Comparison of ENCODE assay signal across 16 cellular contexts in genomic region chr19:1042689-1043511, GRCh38. TPM values are rescaled to one million over a fixed set of nuclear protein-coding genes. Genes with fewer than 3 reads are reported as not detected.
DNase-seq lines count a peak whose midpoint lies in the region; ATAC-seq, FAIRE-seq and TF ChIP-seq lines count a peak whose summit lies in the region.
"Had no signal": no experiment of that assay in that cellular context is flagged by ENCODE, and none has a peak within 500 bp of the region (broad histone marks: within the 10 kb centered on the region; RNA-seq: fewer than 3 reads in every experiment).

No MANE protein-coding gene starts in this region.

- TF ChIP-seq EP300 in A549 (IDR thresholded peaks at IDR 0.05): no peak

- no peak for TF ChIP-seq CTCF in A549 (IDR thresholded peaks at IDR 0.05)
- TF ChIP-seq CTCF in RWPE1 (conservative IDR thresholded peaks at IDR 0.05; ENCODE audit: low read depth): no peak
- no peak for TF ChIP-seq CTCF in mesothelial cell of epicardium (IDR thresholded peaks at IDR 0.05; ENCODE audit: unreplicated experiment)
- TF ChIP-seq CTCF in omental fat pad (IDR thresholded peaks at IDR 0.05): no peak

- H3K4me3 ChIP-seq in A549: peak overlapping the region; percentile 51

- peaks cover 20% of the 10 kb centered on the region for H3K4me1 Mint-ChIP-seq in mesothelial cell of epicardium

- ATAC-seq in A549 (peak in 1 of 2 experiments; percentile 0; a peak in 1 of 6 replicates), omental fat pad (ENCODE audit: low FRiP score) (no peak), HG02938 (IDR thresholded peaks at IDR 0.05; ENCODE audit: unreplicated experiment) (no peak)

- H3K27me3 Mint-ChIP-seq in mesothelial cell of epicardium (ENCODE audit: low read depth): no peaks in the 10 kb centered on the region

- H3K9me3 ChIP-seq in A549: no peaks in the 10 kb centered on the region
- H3K9me3 ChIP-seq: Peyer's patch had no signal

- H3K4me3 Mint-ChIP-seq in mesothelial cell of epicardium: peak overlapping the region; percentile 30

- no peak for TF ChIP-seq POLR2A in A549 (IDR thresholded peaks at IDR 0.05; ENCODE audit: low read length)

- no peaks in the 10 kb centered on the region for H3K9me3 Mint-ChIP-seq in mesothelial cell of epicardium

- H3K27ac Mint-ChIP-seq in mesothelial cell of epicardium: no peak overlapping the region

- H3K27ac ChIP-seq in A549: peak overlapping the region; percentile 94 to 96
- H3K27ac ChIP-seq in RWPE1: peak overlapping the region; percentile 4; the same call in 1 of the 2 replicates
- H3K27ac ChIP-seq: brain microvascular endothelial cell, C4-2B, epithelial cell of prostate had no signal

- H3K4me2 ChIP-seq in A549: peak overlapping the region; percentile 96

- CTCF ChIA-PET in A549 (lab: Yijun Ruan, JAX): interaction anchor here (1.2 to 2.0 kb wide), 6 partner anchors 10 to 223 kb away, joined by 3 to 6 read pairs (median 3); no protein-coding TSS in a partner anchor
- CTCF ChIA-PET in RWPE1 (lab: Yijun Ruan, JAX): interaction anchor here (1.0 kb wide), 1 partner anchor 60 kb away, joined by 3 read pairs; no protein-coding TSS in a partner anchor

- FAIRE-seq in A549 (lab: Jason Lieb, UNC): no peak
- FAIRE-seq: small intestine had no signal

- TF ChIP-seq RAD21 in A549 (conservative IDR thresholded peaks at IDR 0.05 in 1 of 2, IDR thresholded peaks at IDR 0.05 in 1 of 2): no peak

- peaks cover 19% of the 10 kb centered on the region for H3K4me1 ChIP-seq in A549

- 37% methylated on average over 4 of the region's 23 CpGs for WGBS in A549 (ENCODE audit: missing lambda C conversion rate)

- H3K36me3 Mint-ChIP-seq in mesothelial cell of epicardium: peaks cover 3% of the 10 kb centered on the region

- POLR2A ChIA-PET in A549 (lab: Yijun Ruan, JAX) (interaction anchor here (2.3 kb wide), 1 partner anchor 226 kb away, joined by 6 read pairs; no protein-coding TSS in a partner anchor), RWPE1 (lab: Yijun Ruan, JAX; ENCODE audit: low non-redundant PET) (interaction anchor here (0.6 kb wide), 1 partner anchor 130 kb away, joined by 7 read pairs; no protein-coding TSS in a partner anchor)

- DNase-seq in A549 (ENCODE audit: low read depth in 1 of 2, low spot score in 1 of 2): peak in 1 of 2 experiments; percentile 63
- DNase-seq in DMS79 treated with DMSO at 0.1 percent for 48 hours (lab: John Stamatoyannopoulos, UW): peak; percentile 82
- DNase-seq in RWPE1 (ENCODE audit: low spot score): no peak
- DNase-seq in mesothelial cell of epicardium (ENCODE audit: low spot score in 2 of 2, unreplicated experiment in 2 of 2): no peak
- no peak for DNase-seq in omental fat pad (ENCODE audit: low spot score)
- no peak for DNase-seq in SKM-1 (lab: John Stamatoyannopoulos, UW; ENCODE audit: unreplicated experiment)
- DNase-seq in T-helper 9 cell: no peak
- DNase-seq: activated T-cell treated with anti-CD3 and anti-CD28 coated beads, Interleukin-2, amount 50 U/mL, for 48 hours; brain microvascular endothelial cell; NCI-H1417 treated with DMSO at 0.1 percent for 48 hours had no signal

TF ChIP-seq in A549, 52 proteins besides CTCF, POLR2A, EP300 and RAD21:
- TF ChIP-seq HES2 (IDR thresholded peaks at IDR 0.05) (no peak), NR3C1 (IDR thresholded peaks at IDR 0.05) (no peak)

RNA-seq across cellular contexts. Expression of gene ABCA7, which starts 3.0 kb away (rescaled TPM):
- polyA plus RNA-seq in A549 (2011; rRNA removed): 5.0 and 6.6 TPM in 2 replicates
- polyA plus RNA-seq in A549 (2012; cell fraction: cytosol; rRNA removed): 7.9 and 9.1 TPM in 2 replicates
- polyA plus RNA-seq in A549 (2012; cell fraction: nucleus; rRNA removed): 53.4 and 59.9 TPM in 2 replicates
- 8.8 to 13.5 TPM (median 12.6 TPM) in 3 replicates for polyA plus RNA-seq in A549 (2017; fragmentation: RNase III; extraction: RNeasy Plus Mini Kit Qiagen cat#74134 plus additional on column Dnase treatment)
- polyA minus RNA-seq in A549 (2011; rRNA and poly(A)+ RNA removed): 9.6 and 10.5 TPM in 2 replicates
- total RNA-seq in mesothelial cell of epicardium: 18.0 to 22.5 TPM (median 20.1 TPM) in 3 replicates
- total RNA-seq in omental fat pad: 10 to 100 TPM; 10.3 to 29.8 (median 15.9) TPM

RNA-seq across cellular contexts. Expression of gene CNN2, which starts 16.5 kb away (rescaled TPM):
- 31.7 and 32.2 TPM in 2 replicates for polyA plus RNA-seq in A549 (2011; rRNA removed)
- 102 and 104 TPM in 2 replicates for polyA plus RNA-seq in A549 (2012; cell fraction: cytosol; rRNA removed)
- 111 TPM in 2 replicates for polyA plus RNA-seq in A549 (2012; cell fraction: nucleus; rRNA removed)
- 99.3 to 115 TPM (median 101 TPM) in 3 replicates for polyA plus RNA-seq in A549 (2017; fragmentation: RNase III; extraction: RNeasy Plus Mini Kit Qiagen cat#74134 plus additional on column Dnase treatment)
- polyA minus RNA-seq in A549 (2011; rRNA and poly(A)+ RNA removed): 94.3 and 125 TPM in 2 replicates
- 492 to 501 TPM (median 493 TPM) in 3 replicates for total RNA-seq in mesothelial cell of epicardium
- 10 to 100 TPM; 39.6 to 75.4 (median 60.8) TPM for total RNA-seq in omental fat pad

RNA-seq across cellular contexts. Expression of gene RNU6-2, which starts 21.6 kb away (rescaled TPM):
- polyA plus RNA-seq in A549 (2011; rRNA removed) (not detected in 2 replicates), A549 (2017; fragmentation: RNase III; extraction: RNeasy Plus Mini Kit Qiagen cat#74134 plus additional on column Dnase treatment) (not detected in 3 replicates)
- polyA plus RNA-seq in A549 (2012; cell fraction: cytosol; rRNA removed): not detected in 2 replicates
- not detected in 2 replicates for polyA plus RNA-seq in A549 (2012; cell fraction: nucleus; rRNA removed)
- under 0.01 TPM in 1 of 2 replicates, not detected in the other for polyA minus RNA-seq in A549 (2011; rRNA and poly(A)+ RNA removed)
- total RNA-seq in mesothelial cell of epicardium (not detected in 3 replicates), omental fat pad (not detected)
- total RNA-seq: Peyer's patch, ureter had no signal
- polyA plus RNA-seq: small intestine had no signal

RNA-seq across cellular contexts. Expression of gene TMEM259, which starts 22.0 kb away (rescaled TPM):
- polyA plus RNA-seq in A549 (2011; rRNA removed): 45.6 and 53.3 TPM in 2 replicates
- polyA plus RNA-seq in A549 (2012; cell fraction: cytosol; rRNA removed): 106 and 148 TPM in 2 replicates
- 608 and 842 TPM in 2 replicates for polyA plus RNA-seq in A549 (2012; cell fraction: nucleus; rRNA removed)
- polyA plus RNA-seq in A549 (2017; fragmentation: RNase III; extraction: RNeasy Plus Mini Kit Qiagen cat#74134 plus additional on column Dnase treatment): 71.1 to 82.2 TPM (median 78.3 TPM) in 3 replicates
- polyA minus RNA-seq in A549 (2011; rRNA and poly(A)+ RNA removed): 41.2 and 48.5 TPM in 2 replicates
- total RNA-seq in mesothelial cell of epicardium: 232 to 245 TPM (median 242 TPM) in 3 replicates
- 100 to 1,000 TPM; 112 to 164 (median 161) TPM for total RNA-seq in omental fat pad

RNA-seq across cellular contexts. Expression of gene ARHGAP45, which starts 24.1 kb away (rescaled TPM):
- 0.48 and 1.2 TPM in 2 replicates for polyA plus RNA-seq in A549 (2011; rRNA removed)
- polyA plus RNA-seq in A549 (2012; cell fraction: cytosol; rRNA removed): 2.1 and 2.6 TPM in 2 replicates
- 7.8 and 8.6 TPM in 2 replicates for polyA plus RNA-seq in A549 (2012; cell fraction: nucleus; rRNA removed)
- polyA plus RNA-seq in A549 (2017; fragmentation: RNase III; extraction: RNeasy Plus Mini Kit Qiagen cat#74134 plus additional on column Dnase treatment): 1.5 to 1.9 TPM (median 1.8 TPM) in 3 replicates
- 0.58 and 0.88 TPM in 2 replicates for polyA minus RNA-seq in A549 (2011; rRNA and poly(A)+ RNA removed)
- total RNA-seq in mesothelial cell of epicardium: 2.4 to 3.8 TPM (median 3.2 TPM) in 3 replicates
- total RNA-seq in omental fat pad: 10 to 100 TPM; 21.4 to 97.6 (median 36.3) TPM
